ENCODE assay signal across 1 cellular context in the genomic region with DNA sequence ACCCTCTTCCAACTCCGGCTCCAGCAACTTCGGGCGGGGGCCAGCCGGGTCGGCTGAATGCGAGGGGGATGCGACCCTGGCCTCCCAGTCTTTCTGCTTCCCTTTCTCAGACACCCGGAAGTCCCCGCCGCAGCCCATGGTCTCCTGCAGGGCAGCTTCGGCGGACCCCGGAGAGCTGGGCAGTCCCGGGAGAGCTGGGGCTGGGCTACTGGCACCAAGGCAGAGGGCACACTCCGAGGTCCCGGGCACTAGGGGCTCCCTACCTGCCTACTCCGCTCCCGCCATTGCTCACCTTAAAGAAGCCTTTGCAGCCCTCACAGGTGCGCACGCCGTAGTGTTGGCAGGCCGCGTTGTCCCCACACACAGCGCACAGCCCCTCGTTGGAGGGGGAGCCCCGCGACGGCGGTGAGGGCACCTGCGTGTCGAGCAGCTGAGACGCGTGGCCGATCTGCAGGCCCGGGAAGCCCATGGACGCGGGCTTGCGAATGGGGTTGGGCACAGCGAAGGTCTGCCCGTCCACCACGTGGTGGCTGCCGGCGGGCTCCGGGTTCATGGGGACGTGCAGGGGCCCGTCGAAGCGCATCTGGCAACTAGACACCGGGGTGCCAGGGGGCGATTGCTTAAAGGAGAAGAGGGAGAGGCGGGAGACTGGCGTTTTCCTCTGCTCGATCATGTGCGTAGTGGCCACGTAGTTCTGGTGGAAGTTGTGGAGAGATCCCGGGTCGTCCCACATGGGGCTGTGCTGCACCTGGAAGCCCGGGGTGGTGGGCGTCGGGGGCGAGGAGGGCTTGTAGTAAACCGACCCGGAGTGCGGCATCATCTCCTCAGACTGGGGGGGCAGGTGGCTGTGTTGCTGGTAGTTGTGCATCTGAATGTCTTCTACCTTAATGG.
TF ChIP-seq lines count a peak whose summit lies in the region.

No MANE protein-coding gene starts in this region.

TF ChIP-seq in IMR-90, 13 proteins besides CTCF, POLR2A, EP300 and RAD21:
- TF ChIP-seq MXI1 (IDR thresholded peaks at IDR 0.05; ENCODE audit: borderline replicate concordance, low read depth, low read length) (no peak), MAFK (IDR thresholded peaks at IDR 0.05; ENCODE audit: low read depth, low read length) (no peak), NFE2L2 (IDR thresholded peaks at IDR 0.05; ENCODE audit: low read depth, low read length) (no peak), ELK1 (IDR thresholded peaks at IDR 0.05; ENCODE audit: borderline replicate concordance, low read depth, low read length) (no peak), RCOR1 (IDR thresholded peaks at IDR 0.05; ENCODE audit: insufficient replicate concordance, low read length) (no peak), FOS (IDR thresholded peaks at IDR 0.05; ENCODE audit: low read depth, low read length) (no peak), CEBPB (IDR thresholded peaks at IDR 0.05; ENCODE audit: low read depth, low read length) (no peak), CHD1 (IDR thresholded peaks at IDR 0.05; ENCODE audit: low read depth, low read length) (no peak; the same call in 1 of the 2 replicates), BHLHE40 (IDR thresholded peaks at IDR 0.05; ENCODE audit: low read depth, low read length) (no peak), USF2 (IDR thresholded peaks at IDR 0.05; ENCODE audit: low read depth, low read length) (no peak; the same call in 1 of the 2 replicates), RFX5 (IDR thresholded peaks at IDR 0.05; ENCODE audit: low read depth, low read length) (no peak), SMC3 (IDR thresholded peaks at IDR 0.05; ENCODE audit: low read depth, low read length) (no peak), MAZ (IDR thresholded peaks at IDR 0.05; ENCODE audit: borderline replicate concordance, low read depth, low read length) (no peak)
